25 cellular contexts compared by ENCODE assay signal in the genomic region with DNA sequence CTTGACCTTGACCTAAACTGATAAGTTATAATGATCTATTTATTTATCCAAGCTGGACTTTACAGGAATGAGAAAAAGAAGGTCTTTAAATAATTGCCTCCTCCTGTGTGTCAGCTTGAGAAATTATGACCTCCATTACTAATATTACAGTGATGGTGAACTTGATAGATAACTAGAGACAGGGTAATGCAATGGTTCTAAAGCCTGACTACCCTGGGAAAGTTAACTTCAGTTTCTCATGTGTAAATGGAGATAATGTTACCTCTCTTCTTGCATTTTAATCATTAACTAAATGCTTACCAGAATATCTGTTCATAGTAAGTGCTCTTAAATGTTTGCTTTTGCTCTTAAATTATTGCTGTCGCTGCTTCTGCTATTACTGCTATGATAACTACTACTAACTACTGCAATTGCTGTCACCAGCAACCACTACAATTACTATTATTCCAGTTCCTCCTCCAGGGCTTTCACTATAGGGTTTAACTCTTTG.
A peak's percentile ranks its signal among the peaks of the same experiment; 100 is the strongest.
DNase-seq lines count a peak whose midpoint lies in the region; ATAC-seq, FAIRE-seq and TF ChIP-seq lines count a peak whose summit lies in the region.
"Had no signal": no experiment of that assay in that cellular context is flagged by ENCODE, and none has a peak within 500 bp of the region (broad histone marks: within the 10 kb centered on the region; RNA-seq: fewer than 3 reads in every experiment).

No MANE protein-coding gene starts in this region.

- H3K9me3 ChIP-seq in astrocyte (ENCODE audit: insufficient read depth, low read depth, low read length), result no peaks in the 10 kb centered on the region
- H3K9me3 ChIP-seq in left lung, result no peaks in the 10 kb centered on the region
- H3K9me3 ChIP-seq: left ventricle myocardium inferior, Peyer's patch, tibial artery had no signal

- no peak overlapping the region for H3K4me3 Mint-ChIP-seq in astrocyte (ENCODE audit: unreplicated experiment)
- no peak overlapping the region for H3K4me3 Mint-ChIP-seq in effector memory CD8-positive, alpha-beta T cell
- H3K4me3 Mint-ChIP-seq: activated CD8-positive, alpha-beta T cell treated with anti-CD3 and anti-CD28 coated beads, Interleukin-2, amount 10 ng/mL, durations not matched to agents 7 days and 5 days; activated T-cell treated with anti-CD3 and anti-CD28 coated beads, Interleukin-2, amount 50 U/mL, for 24 hours; CD4-positive, CD25-positive, alpha-beta regulatory T cell; central memory CD8-positive, alpha-beta T cell; T-helper 2 cell treated with Interferon-gamma antibody and Interleukin-4, amounts not matched to agents 5 μg/mL and 100 μg/mL, for 36 hours had no signal

- peaks cover 6% of the 10 kb centered on the region for H3K4me1 Mint-ChIP-seq in astrocyte (ENCODE audit: low read depth, unreplicated experiment)
- peaks cover 18 to 45% of the 10 kb centered on the region in 2 donors for H3K4me1 Mint-ChIP-seq in effector memory CD8-positive, alpha-beta T cell (ENCODE audit: low read depth in 2 of 2)

- FAIRE-seq in GM18507 (lab: Jason Lieb, UNC) (peak; percentile 68), astrocyte (lab: Jason Lieb, UNC) (no peak)
- FAIRE-seq: GM12878, H1 had no signal

- H3K27ac Mint-ChIP-seq in astrocyte (ENCODE audit: unreplicated experiment), result no peak overlapping the region
- H3K27ac Mint-ChIP-seq in effector memory CD8-positive, alpha-beta T cell, result no peak overlapping the region
- H3K27ac Mint-ChIP-seq: activated CD8-positive, alpha-beta T cell treated with anti-CD3 and anti-CD28 coated beads, Interleukin-2, amount 10 ng/mL, durations not matched to agents 7 days and 5 days; activated T-cell treated with anti-CD3 and anti-CD28 coated beads, Interleukin-2, amount 50 U/mL, for 24 hours; T-helper 2 cell treated with Interferon-gamma antibody and Interleukin-4, amounts not matched to agents 5 μg/mL and 100 μg/mL, for 36 hours had no signal

- H3K4me1 ChIP-seq in astrocyte (ENCODE audit: insufficient read depth, low read length), result peaks cover 11% of the 10 kb centered on the region
- peaks cover 13 to 27% of the 10 kb centered on the region in 2 donors for H3K4me1 ChIP-seq in left lung
- H3K4me1 ChIP-seq in rectal smooth muscle tissue (ENCODE audit: control insufficient read depth, insufficient read depth, low read length), result peaks cover 19% of the 10 kb centered on the region

- DNase-seq in GM18507 (ENCODE audit: extremely low spot score, insufficient read length, low read depth) (no peak), astrocyte (ENCODE audit: low read depth) (peak; percentile 58), left lung (no peak), NCI-H2196 treated with DMSO at 0.1 percent for 48 hours (lab: John Stamatoyannopoulos, UW; ENCODE audit: unreplicated experiment) (no peak), UCSD-AML1 (lab: John Stamatoyannopoulos, UW; ENCODE audit: unreplicated experiment) (no peak)
- no peak for DNase-seq in effector memory CD8-positive, alpha-beta T cell
- DNase-seq: activated CD8-positive, alpha-beta T cell treated with anti-CD3 and anti-CD28 coated beads, Interleukin-2, amount 10 ng/mL, durations not matched to agents 7 days and 5 days; activated naive CD4-positive, alpha-beta T cell treated with anti-CD3 and anti-CD28 coated beads, Interleukin-2, amount 50 U/mL, for 16 hours; activated T-cell treated with anti-CD3 and anti-CD28 coated beads, Interleukin-2, amount 50 U/mL, for 24 hours; anterior cingulate cortex; CD4-positive, CD25-positive, alpha-beta regulatory T cell; DMS79; effector CD8-positive, alpha-beta T cell; left ventricle myocardium inferior; NCI-H187; NCI-H2227 treated with DMSO at 0.1 percent for 48 hours; Peyer's patch; stimulated activated naive CD4-positive, alpha-beta T cell; tibial artery had no signal

- H3K27ac ChIP-seq in astrocyte (ENCODE audit: low read depth, low read length) (no peak overlapping the region), left lung (no peak overlapping the region), rectal smooth muscle tissue (ENCODE audit: low read depth, low read length) (peak overlapping the region; percentile 42)
- H3K27ac ChIP-seq: left ventricle myocardium inferior, Peyer's patch had no signal

- peak; percentile 76 for ATAC-seq in left lung
- no peak for ATAC-seq in HG02970 (IDR thresholded peaks at IDR 0.05; ENCODE audit: low FRiP score, unreplicated experiment)
- ATAC-seq in effector memory CD8-positive, alpha-beta T cell (replicated peaks), result no peak
- ATAC-seq: activated CD8-positive, alpha-beta T cell treated with anti-CD3 and anti-CD28 coated beads, Interleukin-2, amount 10 ng/mL, durations not matched to agents 7 days and 5 days; GM12878 had no signal

- TF ChIP-seq CTCF in astrocyte (IDR thresholded peaks at IDR 0.05; ENCODE audit: insufficient read depth, low read depth, low read length) (no peak), left lung (IDR thresholded peaks at IDR 0.05) (no peak)

- H3K9ac ChIP-seq in astrocyte (ENCODE audit: low read length) (no peak overlapping the region), rectal smooth muscle tissue (ENCODE audit: low read length) (no peak overlapping the region)

- no peaks in the 10 kb centered on the region for H3K9me3 Mint-ChIP-seq in astrocyte (ENCODE audit: unreplicated experiment)
- H3K9me3 Mint-ChIP-seq in effector memory CD8-positive, alpha-beta T cell, result no peaks in the 10 kb centered on the region
- H3K9me3 Mint-ChIP-seq: activated T-cell treated with anti-CD3 and anti-CD28 coated beads, Interleukin-2, amount 50 U/mL, for 24 hours; central memory CD8-positive, alpha-beta T cell; T-helper 2 cell treated with Interferon-gamma antibody and Interleukin-4, amounts not matched to agents 5 μg/mL and 100 μg/mL, for 36 hours had no signal

- H2AFZ ChIP-seq in astrocyte (ENCODE audit: low read depth, low read length), result no peak overlapping the region

- no peak overlapping the region for H3K4me3 ChIP-seq in astrocyte (ENCODE audit: insufficient read depth, low read depth, low read length)
- H3K4me3 ChIP-seq in left lung, result no peak overlapping the region
- no peak overlapping the region for H3K4me3 ChIP-seq in rectal smooth muscle tissue (ENCODE audit: low read length)
- H3K4me3 ChIP-seq: GM12878, left ventricle myocardium inferior, Peyer's patch, tibial artery had no signal

- peak overlapping the region; percentile 36 for H3K4me2 ChIP-seq in astrocyte (ENCODE audit: low read length)

- no peaks in the 10 kb centered on the region for H3K36me3 ChIP-seq in astrocyte (ENCODE audit: insufficient read depth, low read length)
- no peaks in the 10 kb centered on the region for H3K36me3 ChIP-seq in left lung
- no peaks in the 10 kb centered on the region for H3K36me3 ChIP-seq in rectal smooth muscle tissue (ENCODE audit: control insufficient read depth, insufficient read depth, low read length)
- H3K36me3 ChIP-seq: left ventricle myocardium inferior, Peyer's patch, tibial artery had no signal

- H3K27me3 ChIP-seq in astrocyte (ENCODE audit: insufficient read depth, low read length) (no peaks in the 10 kb centered on the region), left lung (no peaks in the 10 kb centered on the region), rectal smooth muscle tissue (ENCODE audit: control insufficient read depth, insufficient read depth, low read length) (no peaks in the 10 kb centered on the region)
- H3K27me3 ChIP-seq: Peyer's patch, tibial artery had no signal

- intact Hi-C loops in left lung (cut with DNase I), result no loop called here

- peaks cover 21% of the 10 kb centered on the region for H3K79me2 ChIP-seq in astrocyte (ENCODE audit: insufficient read depth, low read length)

- H4K20me1 ChIP-seq in astrocyte (ENCODE audit: insufficient read depth, low read length), result peaks cover 42% of the 10 kb centered on the region

- H3K36me3 Mint-ChIP-seq in astrocyte (ENCODE audit: low read depth, unreplicated experiment), result peaks cover 2% of the 10 kb centered on the region
- no peaks in the 10 kb centered on the region for H3K36me3 Mint-ChIP-seq in effector memory CD8-positive, alpha-beta T cell (ENCODE audit: insufficient read depth)

- H3K27me3 Mint-ChIP-seq in astrocyte (ENCODE audit: low read depth, unreplicated experiment), result no peaks in the 10 kb centered on the region
- H3K27me3 Mint-ChIP-seq in effector memory CD8-positive, alpha-beta T cell, result no peaks in the 10 kb centered on the region
- H3K27me3 Mint-ChIP-seq: activated T-cell treated with anti-CD3 and anti-CD28 coated beads, Interleukin-2, amount 50 U/mL, for 24 hours; CD4-positive, CD25-positive, alpha-beta regulatory T cell; central memory CD8-positive, alpha-beta T cell had no signal
